24 cellular contexts compared by ENCODE assay signal in the genomic region with DNA sequence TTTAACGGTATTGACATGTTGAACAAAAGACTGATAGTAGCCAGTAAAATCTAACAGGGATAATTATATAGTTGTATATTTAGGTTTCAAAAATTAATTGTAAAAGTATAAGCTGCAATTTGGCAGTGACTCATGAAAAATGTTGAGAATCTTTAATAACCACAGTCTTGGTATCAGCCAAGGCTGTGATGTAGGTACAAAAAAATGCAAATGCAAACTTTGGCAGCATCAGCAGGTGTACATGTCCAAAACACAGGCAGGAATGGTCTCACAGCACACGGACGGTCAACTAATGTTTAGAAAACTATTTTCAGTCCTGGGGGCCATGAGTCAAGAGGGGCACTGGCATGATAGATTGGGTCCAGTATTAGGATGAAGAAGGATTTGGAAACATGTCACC.
"Had no signal": no experiment of that assay in that cellular context is flagged by ENCODE, and none has a peak within 500 bp of the region (broad histone marks: within the 10 kb centered on the region; RNA-seq: fewer than 3 reads in every experiment).

No MANE protein-coding gene starts in this region.

- H3K9me3 ChIP-seq: body of pancreas, heart left ventricle, left lung, psoas muscle, testis had no signal

- H3K27ac ChIP-seq: body of pancreas, foreskin keratinocyte, heart left ventricle, left lung, psoas muscle, testis had no signal

- H3K4me1 ChIP-seq: body of pancreas, foreskin keratinocyte, heart left ventricle, left lung, psoas muscle, testis had no signal

- H3K36me3 Mint-ChIP-seq: activated CD4-positive, alpha-beta memory T cell treated with anti-CD3 and anti-CD28 coated beads for 36 hours; activated naive CD8-positive, alpha-beta T cell treated with anti-CD3 and anti-CD28 coated beads, Interleukin-2, amount 10 ng/mL, durations not matched to agents 7 days and 5 days had no signal

- H3K27ac Mint-ChIP-seq: activated CD4-positive, alpha-beta memory T cell treated with anti-CD3 and anti-CD28 coated beads for 36 hours; activated naive CD8-positive, alpha-beta T cell treated with anti-CD3 and anti-CD28 coated beads, Interleukin-2, amount 10 ng/mL, durations not matched to agents 7 days and 5 days; memory B cell; nephron had no signal

- H3K9me3 Mint-ChIP-seq: activated CD4-positive, alpha-beta memory T cell treated with anti-CD3 and anti-CD28 coated beads for 36 hours; stimulated activated naive CD8-positive, alpha-beta T cell treated with anti-CD3 and anti-CD28 coated beads, Interleukin-15, amount 100 ng/mL, for 72 hours had no signal

- H3K4me3 ChIP-seq: body of pancreas, heart left ventricle, left lung, psoas muscle, testis had no signal

- H3K27me3 Mint-ChIP-seq: activated CD4-positive, alpha-beta memory T cell treated with anti-CD3 and anti-CD28 coated beads for 36 hours; activated naive CD8-positive, alpha-beta T cell treated with anti-CD3 and anti-CD28 coated beads, Interleukin-2, amount 10 ng/mL, durations not matched to agents 7 days and 5 days; memory B cell; stimulated activated naive CD8-positive, alpha-beta T cell treated with anti-CD3 and anti-CD28 coated beads, Interleukin-15, amount 100 ng/mL, for 72 hours had no signal

- H3K4me3 Mint-ChIP-seq: activated CD4-positive, alpha-beta memory T cell treated with anti-CD3 and anti-CD28 coated beads for 36 hours; activated naive CD8-positive, alpha-beta T cell treated with anti-CD3 and anti-CD28 coated beads, Interleukin-2, amount 10 ng/mL, durations not matched to agents 7 days and 5 days; memory B cell; nephron; stimulated activated naive CD8-positive, alpha-beta T cell treated with anti-CD3 and anti-CD28 coated beads, Interleukin-15, amount 100 ng/mL, for 72 hours had no signal

- H3K4me1 Mint-ChIP-seq: activated naive CD8-positive, alpha-beta T cell treated with anti-CD3 and anti-CD28 coated beads, Interleukin-2, amount 10 ng/mL, durations not matched to agents 7 days and 5 days; memory B cell; nephron; stimulated activated naive CD8-positive, alpha-beta T cell treated with anti-CD3 and anti-CD28 coated beads, Interleukin-15, amount 100 ng/mL, for 72 hours had no signal

- ATAC-seq: body of pancreas; foreskin keratinocyte; heart left ventricle; left lung; psoas muscle; sciatic nerve; stimulated activated naive CD8-positive, alpha-beta T cell treated with anti-CD3 and anti-CD28 coated beads, Interleukin-15, amount 100 ng/mL, for 72 hours had no signal

- H3K27me3 ChIP-seq: body of pancreas, foreskin keratinocyte, heart left ventricle, left lung, testis had no signal

- FAIRE-seq: keratinocyte, urothelium cell line had no signal

- H3K36me3 ChIP-seq: heart left ventricle, left lung had no signal

- DNase-seq: activated CD4-positive, alpha-beta memory T cell treated with anti-CD3 and anti-CD28 coated beads for 36 hours; activated CD4-positive, alpha-beta T cell treated with anti-CD3 and anti-CD28 coated beads for 1 hour; activated gamma-delta T cell treated with Interleukin-2 at 50 U/mL for 16 hours; activated naive CD8-positive, alpha-beta T cell treated with anti-CD3 and anti-CD28 coated beads, Interleukin-2, amount 10 ng/mL, durations not matched to agents 7 days and 5 days; activated T-cell treated with anti-CD3 and anti-CD28 coated beads, Interleukin-2, amount 50 U/mL, for 48 hours; body of pancreas; cerebellar nuclear complex; dermis blood vessel endothelial cell; erythroblast; heart left ventricle; left lung; occipital lobe; psoas muscle; stimulated activated CD4-positive, alpha-beta T cell treated with anti-CD3 and anti-CD28 coated beads, Interleukin-4, amount 100 ng/mL, for 1 hour; stimulated activated CD8-positive, alpha-beta memory T cell treated with anti-CD3 and anti-CD28 coated beads, Interleukin-4, amount 100 ng/mL, for 48 hours; stimulated activated naive CD8-positive, alpha-beta T cell treated with anti-CD3 and anti-CD28 coated beads, Interleukin-15, amount 100 ng/mL, for 72 hours; T-helper 9 cell; testis had no signal
